In genomic region chr10:85658518-85658917, GRCh38 we compare ENCODE assay signal across 20 cellular contexts.
"Had no signal": no experiment of that assay in that cellular context is flagged by ENCODE, and none has a peak within 500 bp of the region (broad histone marks: within the 10 kb centered on the region; RNA-seq: fewer than 3 reads in every experiment).

No MANE protein-coding gene starts in this region.

- H3K4me1 ChIP-seq: esophagus muscularis mucosa, foreskin keratinocyte, gastroesophageal sphincter, left lung, lower lobe of right lung had no signal

- H3K27ac Mint-ChIP-seq: immature natural killer cell, mesothelial cell of epicardium had no signal

- H3K4me3 ChIP-seq: coronary artery, dorsolateral prefrontal cortex, esophagus muscularis mucosa, gastroesophageal sphincter, heart left ventricle, hepatocyte, left lung, lower lobe of right lung had no signal

- H3K9me3 Mint-ChIP-seq: mesothelial cell of epicardium had no signal

- H3K79me2 ChIP-seq: hepatocyte had no signal

- DNase-seq: dermis blood vessel endothelial cell; dorsolateral prefrontal cortex; effector CD4-positive, alpha-beta T cell; effector memory CD4-positive, alpha-beta T cell; foreskin keratinocyte; heart left ventricle; hypothalamus; immature natural killer cell; islet precursor cell; kidney; kidney glomerular epithelial cell; left lung; left ventricle myocardium superior; lower lobe of right lung; mesenchymal stem cell had no signal

- ATAC-seq: foreskin keratinocyte, gastroesophageal sphincter, left lung, lower lobe of right lung had no signal

- H3K4me1 Mint-ChIP-seq: immature natural killer cell had no signal

- H3K9me3 ChIP-seq: esophagus muscularis mucosa, gastroesophageal sphincter, heart left ventricle, left lung, lower lobe of right lung had no signal

- H3K27ac ChIP-seq: coronary artery, dorsolateral prefrontal cortex, esophagus muscularis mucosa, foreskin keratinocyte, gastroesophageal sphincter, heart left ventricle, hepatocyte, left lung, lower lobe of right lung had no signal

- H3K36me3 ChIP-seq: esophagus muscularis mucosa, gastroesophageal sphincter, heart left ventricle, left lung, lower lobe of right lung had no signal

- H2AFZ ChIP-seq: hepatocyte had no signal

- H3K4me2 ChIP-seq: hepatocyte had no signal

- H3K27me3 ChIP-seq: dorsolateral prefrontal cortex, foreskin keratinocyte, gastroesophageal sphincter, heart left ventricle, hepatocyte, left lung had no signal

- H3K4me3 Mint-ChIP-seq: immature natural killer cell, mesothelial cell of epicardium had no signal

- H3K36me3 Mint-ChIP-seq: immature natural killer cell, mesothelial cell of epicardium had no signal
